13 cellular contexts compared by ENCODE assay signal in genomic region chr1:214259353-214259982, GRCh38. TPM values are rescaled to one million over a fixed set of nuclear protein-coding genes. Genes with fewer than 3 reads are reported as not detected.
DNase-seq lines count a peak whose midpoint lies in the region; ATAC-seq, FAIRE-seq and TF ChIP-seq lines count a peak whose summit lies in the region.
"Had no signal": no experiment of that assay in that cellular context is flagged by ENCODE, and none has a peak within 500 bp of the region (broad histone marks: within the 10 kb centered on the region; RNA-seq: fewer than 3 reads in every experiment).

No MANE protein-coding gene starts in this region.

- H3K79me2 ChIP-seq in astrocyte (ENCODE audit: insufficient read depth, low read length) (no peaks in the 10 kb centered on the region), H9 (ENCODE audit: insufficient read depth, low read length) (no peaks in the 10 kb centered on the region)

- H3K27me3 Mint-ChIP-seq in natural killer cell treated with Interleukin-12 subunit alpha and Interleukin-12 subunit beta and Interleukin-15 and Interleukin-18, amount 100 ng/mL, for 72 hours = peaks cover 39 to 73% of the 10 kb centered on the region in 2 donors
- H3K27me3 Mint-ChIP-seq in natural killer cell (ENCODE audit: low read depth in 2 of 2) = peaks cover 48 to 80% of the 10 kb centered on the region in 2 donors
- peaks cover 8% of the 10 kb centered on the region for H3K27me3 Mint-ChIP-seq in astrocyte (ENCODE audit: low read depth, unreplicated experiment)
- H3K27me3 Mint-ChIP-seq in H9 (ENCODE audit: low read depth) = peaks cover 4% of the 10 kb centered on the region

- no peak overlapping the region for H3K4ac ChIP-seq in H9 (ENCODE audit: low read depth, low read length)

- H3K18ac ChIP-seq in H9 (ENCODE audit: insufficient read length, low read depth, low read length) = no peak overlapping the region

- H2BK15ac ChIP-seq in H9 (ENCODE audit: low read depth, low read length) = no peak overlapping the region

- H3K4me3 ChIP-seq in astrocyte (ENCODE audit: insufficient read depth, low read depth, low read length) = no peak overlapping the region
- H3K4me3 ChIP-seq: suprapubic skin had no signal

- H3K36me3 ChIP-seq in astrocyte (ENCODE audit: insufficient read depth, low read length) = no peaks in the 10 kb centered on the region
- H3K36me3 ChIP-seq: suprapubic skin had no signal

- TF ChIP-seq CTCF in natural killer cell (IDR thresholded peaks at IDR 0.05) = no peak
- TF ChIP-seq CTCF in astrocyte (IDR thresholded peaks at IDR 0.05; ENCODE audit: insufficient read depth, low read depth, low read length) = no peak
- TF ChIP-seq CTCF in H9 (conservative IDR thresholded peaks at IDR 0.05) = no peak

- H3K9ac ChIP-seq in astrocyte (ENCODE audit: low read length) (no peak overlapping the region), H9 (ENCODE audit: extremely low read depth, insufficient read length, low read length) (no peak overlapping the region)

- no peak overlapping the region for H3K14ac ChIP-seq in H9 (ENCODE audit: insufficient read depth, low read length)

- intact Hi-C loops in natural killer cell (cut with micrococcal nuclease) = no loop called here

- no peak for DNase-seq in natural killer cell treated with Interleukin-12 subunit alpha and Interleukin-12 subunit beta and Interleukin-15 and Interleukin-18, amount 100 ng/mL, for 72 hours (ENCODE audit: low spot score)
- DNase-seq in natural killer cell (no peak), HT1080 (ENCODE audit: low read depth) (peak; percentile 83), astrocyte (ENCODE audit: low read depth) (no peak), NCI-H2196 (lab: John Stamatoyannopoulos, UW; ENCODE audit: unreplicated experiment) (no peak), NCI-H2107 treated with DMSO at 0.1 percent for 48 hours (lab: John Stamatoyannopoulos, UW; ENCODE audit: unreplicated experiment) (no peak), H9 (no peak)
- no peak for DNase-seq in stimulated activated naive CD8-positive, alpha-beta T cell treated with anti-CD3 and anti-CD28 coated beads, Interleukin-15, Interleukin-2, amounts not matched to agents 100 U/mL and 50 U/mL, for 24 hours
- DNase-seq: endodermal cell, NCI-H748 treated with DMSO at 0.1 percent for 48 hours had no signal

- H2AFZ ChIP-seq in astrocyte (ENCODE audit: low read depth, low read length) = peak overlapping the region; percentile 39
- no peak overlapping the region for H2AFZ ChIP-seq in H9 (ENCODE audit: low read length)

- no peak overlapping the region for H3K27ac Mint-ChIP-seq in natural killer cell treated with Interleukin-12 subunit alpha and Interleukin-12 subunit beta and Interleukin-15 and Interleukin-18, amount 100 ng/mL, for 72 hours
- H3K27ac Mint-ChIP-seq in natural killer cell = no peak overlapping the region
- H3K27ac Mint-ChIP-seq in astrocyte (ENCODE audit: unreplicated experiment) = peak overlapping the region; percentile 42
- peak overlapping the region in 1 of 3 experiments; percentile 26; a peak in 3 of 7 replicates for H3K27ac Mint-ChIP-seq in H9
- H3K27ac Mint-ChIP-seq: endodermal cell, IgD-negative memory B cell, nephron had no signal

- H3K4me1 Mint-ChIP-seq in natural killer cell treated with Interleukin-12 subunit alpha and Interleukin-12 subunit beta and Interleukin-15 and Interleukin-18, amount 100 ng/mL, for 72 hours (ENCODE audit: low read depth in 2 of 2) = peaks cover 11% of the 10 kb centered on the region in 2 donors
- H3K4me1 Mint-ChIP-seq in natural killer cell = peaks cover 0 to 5% of the 10 kb centered on the region in 2 donors
- peaks cover 12% of the 10 kb centered on the region for H3K4me1 Mint-ChIP-seq in astrocyte (ENCODE audit: low read depth, unreplicated experiment)
- peaks cover 16 to 23% of the 10 kb centered on the region in 2 experiments for H3K4me1 Mint-ChIP-seq in H9

- H3K56ac ChIP-seq in H9 (ENCODE audit: insufficient read length, low read depth, low read length) = no peak overlapping the region

- no peaks in the 10 kb centered on the region for H3K23me2 ChIP-seq in H9 (ENCODE audit: insufficient read length, low read depth, low read length, poor library complexity, severe bottlenecking)

- H3K27me3 ChIP-seq in astrocyte (ENCODE audit: insufficient read depth, low read length) (peaks cover 2% of the 10 kb centered on the region), H9 (ENCODE audit: insufficient read depth, low read length) (no peaks in the 10 kb centered on the region)

- no peak overlapping the region for H2BK5ac ChIP-seq in H9 (ENCODE audit: insufficient read length, low read length)

- H3K9me3 ChIP-seq in astrocyte (ENCODE audit: insufficient read depth, low read depth, low read length) = no peaks in the 10 kb centered on the region
- no peaks in the 10 kb centered on the region for H3K9me3 ChIP-seq in H9 (ENCODE audit: control insufficient read depth, low read depth, low read length)
- H3K9me3 ChIP-seq: suprapubic skin had no signal

- no peaks in the 10 kb centered on the region for H4K20me1 ChIP-seq in astrocyte (ENCODE audit: insufficient read depth, low read length)
- no peaks in the 10 kb centered on the region for H4K20me1 ChIP-seq in H9 (ENCODE audit: control insufficient read depth, insufficient read depth, insufficient read length)

- H4K91ac ChIP-seq in H9 (ENCODE audit: insufficient read length, low read depth, low read length) = no peak overlapping the region

- H2BK120ac ChIP-seq in H9 (ENCODE audit: low read depth, low read length, poor library complexity, severe bottlenecking) = no peak overlapping the region

- no peaks in the 10 kb centered on the region for H3K79me1 ChIP-seq in H9 (ENCODE audit: insufficient read depth, low read depth, low read length, poor library complexity, severe bottlenecking)

- H4K8ac ChIP-seq in H9 (replicated peaks; ENCODE audit: insufficient read length, low read depth, low read length) = no peak overlapping the region

- peak; percentile 66 to 84 for ATAC-seq in natural killer cell treated with Interleukin-12 subunit alpha and Interleukin-12 subunit beta and Interleukin-15 and Interleukin-18, amount 100 ng/mL, for 72 hours
- ATAC-seq in natural killer cell = no peak
- ATAC-seq in stimulated activated naive CD8-positive, alpha-beta T cell treated with anti-CD3 and anti-CD28 coated beads, Interleukin-15, Interleukin-2, amounts not matched to agents 100 U/mL and 50 U/mL, for 24 hours = peak; percentile 72

- no peak for FAIRE-seq in astrocyte (lab: Jason Lieb, UNC)

- no CpG with 5 or more reads among the region's 2 CpGs for WGBS in H9 (ENCODE audit: extremely low coverage, insufficient read length, low lambda C conversion rate)

- H3K4me2 ChIP-seq in astrocyte (ENCODE audit: low read length) (peak overlapping the region; percentile 38), H9 (ENCODE audit: insufficient read depth, insufficient read length, low read length) (no peak overlapping the region)

- H4K5ac ChIP-seq in H9 (ENCODE audit: insufficient read length, low read depth, low read length) = no peak overlapping the region

- no peak overlapping the region for H3T11ph ChIP-seq in H9 (ENCODE audit: low read length)

- H3K4me1 ChIP-seq in astrocyte (ENCODE audit: insufficient read depth, low read length) = peaks cover 12% of the 10 kb centered on the region
- H3K4me1 ChIP-seq in H9 (ENCODE audit: insufficient read depth, low read length) = no peaks in the 10 kb centered on the region; the same call in 1 of the 2 replicates

- no peak overlapping the region for H2BK12ac ChIP-seq in H9 (ENCODE audit: insufficient read length, low read depth, low read length)

- no peak overlapping the region for H3K23ac ChIP-seq in H9 (ENCODE audit: insufficient read length, low read depth, low read length)

- H3K27ac ChIP-seq in astrocyte (ENCODE audit: low read depth, low read length) (no peak overlapping the region), H9 (ENCODE audit: insufficient read length, low read depth, low read length) (no peak overlapping the region)
- H3K27ac ChIP-seq: suprapubic skin had no signal

- no peak overlapping the region for H2BK20ac ChIP-seq in H9 (ENCODE audit: low read depth, low read length, poor library complexity, severe bottlenecking)

- H3K4me3 Mint-ChIP-seq in natural killer cell treated with Interleukin-12 subunit alpha and Interleukin-12 subunit beta and Interleukin-15 and Interleukin-18, amount 100 ng/mL, for 72 hours = peak overlapping the region; percentile 3
- H3K4me3 Mint-ChIP-seq in natural killer cell = no peak overlapping the region
- H3K4me3 Mint-ChIP-seq in astrocyte (ENCODE audit: unreplicated experiment) = no peak overlapping the region
- H3K4me3 Mint-ChIP-seq in H9 = no peak overlapping the region
- H3K4me3 Mint-ChIP-seq: endodermal cell, IgD-negative memory B cell, nephron had no signal

- H3K9me3 Mint-ChIP-seq in natural killer cell treated with Interleukin-12 subunit alpha and Interleukin-12 subunit beta and Interleukin-15 and Interleukin-18, amount 100 ng/mL, for 72 hours = no peaks in the 10 kb centered on the region
- H3K9me3 Mint-ChIP-seq in natural killer cell (no peaks in the 10 kb centered on the region), astrocyte (ENCODE audit: unreplicated experiment) (peaks cover 4% of the 10 kb centered on the region), H9 (no peaks in the 10 kb centered on the region; a peak in 1 of 5 replicates)
- H3K9me3 Mint-ChIP-seq: endodermal cell had no signal

- H2AK5ac ChIP-seq in H9 (ENCODE audit: insufficient read length, low read length) = no peak overlapping the region

- H3K36me3 Mint-ChIP-seq in natural killer cell treated with Interleukin-12 subunit alpha and Interleukin-12 subunit beta and Interleukin-15 and Interleukin-18, amount 100 ng/mL, for 72 hours = no peaks in the 10 kb centered on the region
- H3K36me3 Mint-ChIP-seq in natural killer cell = no peaks in the 10 kb centered on the region
- no peaks in the 10 kb centered on the region for H3K36me3 Mint-ChIP-seq in astrocyte (ENCODE audit: low read depth, unreplicated experiment)
- no peaks in the 10 kb centered on the region for H3K36me3 Mint-ChIP-seq in H9 (ENCODE audit: insufficient read depth in 1 of 3, low read depth in 3 of 3)
- H3K36me3 Mint-ChIP-seq: IgD-negative memory B cell had no signal

RNA-seq across cellular contexts. Expression of gene SMYD2, which starts 21.5 kb away (rescaled TPM):
- total RNA-seq in natural killer cell treated with Interleukin-12 subunit alpha and Interleukin-12 subunit beta and Interleukin-15 and Interleukin-18, amount 100 ng/mL, for 72 hours = 10 to 100 TPM; 14.0 to 19.7 TPM
- total RNA-seq in natural killer cell (10 to 100 TPM; 23.1 to 27.8 (median 26.9) TPM), astrocyte (33.7 and 38.6 TPM in 2 replicates), H9 (2021) (8.6 and 10.9 TPM in 2 replicates)
- total RNA-seq in HT1080 (2014; rRNA removed; shearing (Covaris generic)) = 41.5 and 43.2 TPM in 2 replicates
- 34.7 and 35.3 TPM in 2 replicates for polyA plus RNA-seq in HT1080 (2015; cell fraction: cytosol; rRNA removed)
- polyA plus RNA-seq in HT1080 (2015; cell fraction: nucleus; rRNA removed) = 27.2 and 33.9 TPM in 2 replicates

Comparison
In these comparisons a context has a peak if more than half of its experiments do, and no peak if none do; other contexts are left out.
1. ATAC-seq: peak in natural killer cell treated with Interleukin-12 subunit alpha and Interleukin-12 subunit beta and Interleukin-15 and Interleukin-18, amount 100 ng/mL, for 72 hours (2 of 2) and stimulated activated naive CD8-positive, alpha-beta T cell treated with anti-CD3 and anti-CD28 coated beads, Interleukin-15, Interleukin-2, amounts not matched to agents 100 U/mL and 50 U/mL, for 24 hours (single experiment); none in natural killer cell (0 of 3).